ENCODE assay signal across 8 cellular contexts in genomic region chr22:45503816-45504702, GRCh38. TPM values are rescaled to one million over a fixed set of nuclear protein-coding genes. Genes with fewer than 3 reads are reported as not detected.
DNase-seq lines count a peak whose midpoint lies in the region; ATAC-seq and TF ChIP-seq lines count a peak whose summit lies in the region.

No MANE protein-coding gene starts in this region.

- DNase-seq in NCI-H82 (lab: John Stamatoyannopoulos, UW): peak; percentile 22
- no peak for DNase-seq in NCI-H82 treated with DMSO at 0.1 percent for 48 hours (lab: John Stamatoyannopoulos, UW; ENCODE audit: unreplicated experiment)
- peak; percentile 74 for DNase-seq in amniotic epithelial cell (ENCODE audit: low read depth)
- DNase-seq in islet precursor cell: peak; percentile 70
- DNase-seq in testis: no peak
- no peak for DNase-seq in 8988T
- no peak for DNase-seq in DMS153 treated with DMSO at 0.1 percent for 48 hours (lab: John Stamatoyannopoulos, UW; ENCODE audit: unreplicated experiment)

- H3K27me3 ChIP-seq in testis: no peaks in the 10 kb centered on the region

- intact Hi-C loops in testis (cut with DNase I; ENCODE audit: low total_unique reads): no loop called here

- peaks cover 20% of the 10 kb centered on the region for H3K4me1 ChIP-seq in testis

- H3K9me3 ChIP-seq in testis: no peaks in the 10 kb centered on the region

- peak overlapping the region; percentile 50 to 55 for H3K4me3 ChIP-seq in testis

- H3K36me3 ChIP-seq in testis (ENCODE audit: low read depth, missing control alignments): no peaks in the 10 kb centered on the region

- 46 to 64% methylated on average over 16 to 26 of the region's 28 CpGs for WGBS in testis, 2 donors

- no peak for TF ChIP-seq CTCF in testis (IDR thresholded peaks at IDR 0.05)

- TF ChIP-seq POLR2A in testis (IDR thresholded peaks at IDR 0.05): no peak

- ATAC-seq in GM19455 (IDR thresholded peaks at IDR 0.05; ENCODE audit: unreplicated experiment): no peak

- peak overlapping the region; percentile 59 to 71 for H3K27ac ChIP-seq in testis

RNA-seq across cellular contexts. Expression of gene FBLN1, which starts 1.4 kb away (rescaled TPM):
- 10 to 100 TPM; 32.4 to 42.2 TPM for total RNA-seq in testis
- 154 TPM for polyA plus RNA-seq in testis (ENCODE audit: insufficient read depth, low read depth, low replicate concordance)

Comparison
In these comparisons a context has a peak if more than half of its experiments do, and no peak if none do; other contexts are left out.
1. DNase-seq: peak in NCI-H82 (single experiment), amniotic epithelial cell (single experiment) and islet precursor cell (single experiment); none in NCI-H82 treated with DMSO at 0.1 percent for 48 hours (single experiment), testis (single experiment), 8988T (single experiment) and DMS153 treated with DMSO at 0.1 percent for 48 hours (single experiment).